ENCODE assay signal across 9 cellular contexts in the genomic region with DNA sequence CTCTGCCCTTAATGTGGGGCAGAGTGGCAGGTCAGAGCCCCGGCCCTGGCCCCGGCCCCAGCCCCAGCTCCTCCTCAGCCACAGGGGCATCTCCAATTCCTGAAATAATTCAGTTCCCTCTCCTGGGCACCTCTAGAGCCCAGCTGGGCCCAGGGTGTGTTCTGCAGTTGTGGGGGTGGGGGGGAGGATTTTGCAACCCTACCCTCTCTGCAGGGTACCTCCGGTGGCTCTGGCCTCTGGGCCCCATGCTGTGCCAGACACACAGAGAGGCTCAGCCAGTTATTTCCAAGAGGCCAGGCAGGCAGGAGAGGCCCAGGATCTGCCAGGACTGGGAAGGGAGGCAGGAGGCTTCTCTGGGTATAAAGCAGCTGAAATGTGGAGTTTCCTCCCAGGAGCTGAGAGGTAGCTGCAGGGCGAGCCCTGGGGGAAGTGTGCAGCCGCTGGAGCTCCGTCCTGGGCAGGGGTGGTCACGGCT. TPM values are rescaled to one million over a fixed set of nuclear protein-coding genes. Genes with fewer than 3 reads are reported as not detected.
DNase-seq lines count a peak whose midpoint lies in the region; ATAC-seq and TF ChIP-seq lines count a peak whose summit lies in the region.
"Had no signal": no experiment of that assay in that cellular context is flagged by ENCODE, and none has a peak within 500 bp of the region (broad histone marks: within the 10 kb centered on the region; RNA-seq: fewer than 3 reads in every experiment).

No MANE protein-coding gene starts in this region.

- H3K27me3 Mint-ChIP-seq in T-helper 1 cell treated with Interleukin-12 subunit alpha and Interleukin-12 subunit beta and Interleukin-4 antibody, amounts not matched to agents 30 μg/mL and 1 μg/mL, for 36 hours (ENCODE audit: low read depth), result no peaks in the 10 kb centered on the region
- H3K27me3 Mint-ChIP-seq in activated CD8-positive, alpha-beta T cell treated with anti-CD3 and anti-CD28 coated beads for 36 hours, result no peaks in the 10 kb centered on the region

- no peaks in the 10 kb centered on the region for H3K27me3 ChIP-seq in MG63

- CTCF ChIA-PET in activated CD8-positive, alpha-beta T cell treated with anti-CD3 and anti-CD28 coated beads for 36 hours (lab: Charles Lee), result interaction anchor here (1.1 kb wide), 1 partner anchor 52 kb away, joined by 3 read pairs; no protein-coding TSS in a partner anchor

- H3K36me3 Mint-ChIP-seq in T-helper 1 cell treated with Interleukin-12 subunit alpha and Interleukin-12 subunit beta and Interleukin-4 antibody, amounts not matched to agents 30 μg/mL and 1 μg/mL, for 36 hours (ENCODE audit: low read depth), result no peaks in the 10 kb centered on the region
- no peaks in the 10 kb centered on the region for H3K36me3 Mint-ChIP-seq in activated CD8-positive, alpha-beta T cell treated with anti-CD3 and anti-CD28 coated beads for 36 hours (ENCODE audit: low read depth)

- H3K4me3 ChIP-seq in MG63, result no peak overlapping the region

- intact Hi-C loops in activated CD8-positive, alpha-beta T cell treated with anti-CD3 and anti-CD28 coated beads for 36 hours (cut with micrococcal nuclease), result no loop called here

- POLR2A ChIA-PET in activated CD8-positive, alpha-beta T cell treated with anti-CD3 and anti-CD28 coated beads for 36 hours (lab: Charles Lee), result no interaction called here

- DNase-seq in T-helper 1 cell (no peak), MG63 (peak; percentile 84), omental fat pad (ENCODE audit: low spot score) (no peak)
- DNase-seq in activated CD8-positive, alpha-beta T cell treated with anti-CD3 and anti-CD28 coated beads for 36 hours, result no peak
- DNase-seq: NCI-H526 treated with DMSO at 0.1 percent for 48 hours had no signal

- peaks cover 4% of the 10 kb centered on the region for H3K9me3 Mint-ChIP-seq in T-helper 1 cell treated with Interleukin-12 subunit alpha and Interleukin-12 subunit beta and Interleukin-4 antibody, amounts not matched to agents 30 μg/mL and 1 μg/mL, for 36 hours
- H3K9me3 Mint-ChIP-seq in activated CD8-positive, alpha-beta T cell treated with anti-CD3 and anti-CD28 coated beads for 36 hours, result no peaks in the 10 kb centered on the region

- H3K4me3 Mint-ChIP-seq in T-helper 1 cell treated with Interleukin-12 subunit alpha and Interleukin-12 subunit beta and Interleukin-4 antibody, amounts not matched to agents 30 μg/mL and 1 μg/mL, for 36 hours, result peak overlapping the region; percentile 36
- H3K4me3 Mint-ChIP-seq in activated CD8-positive, alpha-beta T cell treated with anti-CD3 and anti-CD28 coated beads for 36 hours, result no peak overlapping the region

- peaks cover 26% of the 10 kb centered on the region for H3K4me1 Mint-ChIP-seq in T-helper 1 cell treated with Interleukin-12 subunit alpha and Interleukin-12 subunit beta and Interleukin-4 antibody, amounts not matched to agents 30 μg/mL and 1 μg/mL, for 36 hours (ENCODE audit: low read depth)
- peaks cover 31% of the 10 kb centered on the region for H3K4me1 Mint-ChIP-seq in activated CD8-positive, alpha-beta T cell treated with anti-CD3 and anti-CD28 coated beads for 36 hours (ENCODE audit: low read depth)

- no peaks in the 10 kb centered on the region for H3K9me3 ChIP-seq in MG63

- no peaks in the 10 kb centered on the region for H3K36me3 ChIP-seq in MG63

- no peak for TF ChIP-seq CTCF in activated CD8-positive, alpha-beta T cell treated with anti-CD3 and anti-CD28 coated beads for 36 hours (IDR thresholded peaks at IDR 0.05)
- no peak for TF ChIP-seq CTCF in omental fat pad (IDR thresholded peaks at IDR 0.05)

- peak overlapping the region; percentile 76 for H3K27ac Mint-ChIP-seq in T-helper 1 cell treated with Interleukin-12 subunit alpha and Interleukin-12 subunit beta and Interleukin-4 antibody, amounts not matched to agents 30 μg/mL and 1 μg/mL, for 36 hours
- H3K27ac Mint-ChIP-seq in activated CD8-positive, alpha-beta T cell treated with anti-CD3 and anti-CD28 coated beads for 36 hours, result peak overlapping the region; percentile 80

- no peak for ATAC-seq in activated CD8-positive, alpha-beta T cell treated with anti-CD3 and anti-CD28 coated beads for 36 hours
- ATAC-seq in omental fat pad (ENCODE audit: low FRiP score) (peak; percentile 2), GM21717 (IDR thresholded peaks at IDR 0.05; ENCODE audit: unreplicated experiment) (no peak), GM18907 (IDR thresholded peaks at IDR 0.05; ENCODE audit: unreplicated experiment) (no peak), HG02678 (IDR thresholded peaks at IDR 0.05; ENCODE audit: unreplicated experiment) (no peak)

RNA-seq across cellular contexts. Expression of a gene that starts 47.9 kb away (rescaled TPM):
- total RNA-seq in MG63 (2014; rRNA removed; shearing (Covaris generic); ENCODE audit: low replicate concordance), result 20.1 and 25.2 TPM in 2 replicates
- 1 to 10 TPM; 6.0 to 6.6 TPM for total RNA-seq in activated CD8-positive, alpha-beta T cell treated with anti-CD3 and anti-CD28 coated beads for 36 hours
- 10 to 100 TPM in 3 of 4 donors, 1 to 10 TPM in 1; 6.0 to 24.4 (median 12.2) TPM for total RNA-seq in omental fat pad
